8 cellular contexts compared by ENCODE assay signal in the genomic region with DNA sequence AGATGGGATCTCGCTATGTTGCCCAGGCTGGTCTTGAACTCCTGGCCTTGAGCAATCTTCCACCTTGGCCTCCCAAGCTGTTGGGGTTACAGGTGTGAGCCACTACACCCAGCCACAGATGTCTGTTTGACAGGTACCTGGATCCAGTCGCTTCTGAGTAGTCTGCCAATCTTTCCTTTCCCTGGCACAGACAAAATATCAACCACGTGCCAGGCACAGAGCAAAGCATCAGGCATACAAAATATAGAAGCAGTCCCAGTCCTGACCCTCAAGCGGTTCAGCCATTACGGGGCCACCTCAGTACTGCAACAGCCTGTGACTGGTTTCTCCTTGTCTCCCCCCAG. TPM values are rescaled to one million over a fixed set of nuclear protein-coding genes. Genes with fewer than 3 reads are reported as not detected.
A peak's percentile ranks its signal among the peaks of the same experiment; 100 is the strongest.
DNase-seq lines count a peak whose midpoint lies in the region; ATAC-seq and TF ChIP-seq lines count a peak whose summit lies in the region.
"Had no signal": no experiment of that assay in that cellular context is flagged by ENCODE, and none has a peak within 500 bp of the region (broad histone marks: within the 10 kb centered on the region; RNA-seq: fewer than 3 reads in every experiment).

No MANE protein-coding gene starts in this region.

- intact Hi-C loops in activated T-helper 2 cell treated with anti-CD3 and anti-CD28 coated beads, Interferon-gamma antibody, Interleukin-2, Interleukin-4, amounts not matched to agents 10 μg/mL and 5 μg/mL and 100 μg/mL, durations not matched to agents 14 hours and 24 hours and 36 hours (cut with micrococcal nuclease): no loop called here

- H3K36me3 Mint-ChIP-seq in HFFc6 (ENCODE audit: low read depth): peaks cover 9% of the 10 kb centered on the region; the same call in 1 of the 2 replicates
- H3K36me3 Mint-ChIP-seq in activated T-helper 2 cell treated with anti-CD3 and anti-CD28 coated beads, Interferon-gamma antibody, Interleukin-2, Interleukin-4, amounts not matched to agents 10 μg/mL and 5 μg/mL and 100 μg/mL, durations not matched to agents 14 hours and 24 hours and 36 hours (ENCODE audit: low read depth): peaks cover 36% of the 10 kb centered on the region
- H3K36me3 Mint-ChIP-seq in immature natural killer cell: no peaks in the 10 kb centered on the region
- peaks cover 13% of the 10 kb centered on the region for H3K36me3 Mint-ChIP-seq in stimulated activated memory B cell treated with anti-CD40 and anti-IgM and Interleukin-4, amounts not matched to agents 10 μg/mL and 1 μg/mL and 100 μg/mL, for 72 hours

- H3K27me3 Mint-ChIP-seq in HFFc6 (ENCODE audit: insufficient read depth) (peaks cover 1% of the 10 kb centered on the region; the same call in 1 of the 2 replicates), immature natural killer cell (ENCODE audit: low read depth in 3 of 3) (peaks cover 0 to 9% (median 9%) of the 10 kb centered on the region in 3 donors)
- H3K27me3 Mint-ChIP-seq in activated T-helper 2 cell treated with anti-CD3 and anti-CD28 coated beads, Interferon-gamma antibody, Interleukin-2, Interleukin-4, amounts not matched to agents 10 μg/mL and 5 μg/mL and 100 μg/mL, durations not matched to agents 14 hours and 24 hours and 36 hours (ENCODE audit: low read depth): no peaks in the 10 kb centered on the region
- H3K27me3 Mint-ChIP-seq in stimulated activated memory B cell treated with anti-CD40 and anti-IgM and Interleukin-4, amounts not matched to agents 10 μg/mL and 1 μg/mL and 100 μg/mL, for 72 hours: no peaks in the 10 kb centered on the region

- H3K4me3 Mint-ChIP-seq in HFFc6: peak overlapping the region; percentile 89
- H3K4me3 Mint-ChIP-seq in activated T-helper 2 cell treated with anti-CD3 and anti-CD28 coated beads, Interferon-gamma antibody, Interleukin-2, Interleukin-4, amounts not matched to agents 10 μg/mL and 5 μg/mL and 100 μg/mL, durations not matched to agents 14 hours and 24 hours and 36 hours (ENCODE audit: low read depth): peak overlapping the region; percentile 82
- peak overlapping the region in 4 of 5 donors; percentile 75 to 85 (median 76) for H3K4me3 Mint-ChIP-seq in immature natural killer cell
- H3K4me3 Mint-ChIP-seq in stimulated activated memory B cell treated with anti-CD40 and anti-IgM and Interleukin-4, amounts not matched to agents 10 μg/mL and 1 μg/mL and 100 μg/mL, for 72 hours: peak overlapping the region; percentile 87

- H3K27ac Mint-ChIP-seq in HFFc6 (peak overlapping the region; percentile 94), immature natural killer cell (peak overlapping the region; percentile 38 to 92 (median 78))
- no peak overlapping the region for H3K27ac Mint-ChIP-seq in activated T-helper 2 cell treated with anti-CD3 and anti-CD28 coated beads, Interferon-gamma antibody, Interleukin-2, Interleukin-4, amounts not matched to agents 10 μg/mL and 5 μg/mL and 100 μg/mL, durations not matched to agents 14 hours and 24 hours and 36 hours
- peak overlapping the region; percentile 81 for H3K27ac Mint-ChIP-seq in stimulated activated memory B cell treated with anti-CD40 and anti-IgM and Interleukin-4, amounts not matched to agents 10 μg/mL and 1 μg/mL and 100 μg/mL, for 72 hours

- TF ChIP-seq CTCF in HFFc6 (IDR thresholded peaks at IDR 0.05): no peak

- H3K9me3 Mint-ChIP-seq in HFFc6 (no peaks in the 10 kb centered on the region), immature natural killer cell (no peaks in the 10 kb centered on the region)
- H3K9me3 Mint-ChIP-seq in activated T-helper 2 cell treated with anti-CD3 and anti-CD28 coated beads, Interferon-gamma antibody, Interleukin-2, Interleukin-4, amounts not matched to agents 10 μg/mL and 5 μg/mL and 100 μg/mL, durations not matched to agents 14 hours and 24 hours and 36 hours: no peaks in the 10 kb centered on the region
- no peaks in the 10 kb centered on the region for H3K9me3 Mint-ChIP-seq in stimulated activated memory B cell treated with anti-CD40 and anti-IgM and Interleukin-4, amounts not matched to agents 10 μg/mL and 1 μg/mL and 100 μg/mL, for 72 hours

- ATAC-seq in stimulated activated memory B cell treated with anti-CD40 and anti-IgM and Interleukin-4, amounts not matched to agents 10 μg/mL and 1 μg/mL and 100 μg/mL, for 72 hours: no peak
- no peak for ATAC-seq in GM18517 (IDR thresholded peaks at IDR 0.05; ENCODE audit: unreplicated experiment)

- DNase-seq in HFFc6 (no peak), immature natural killer cell (no peak), medulla oblongata (ENCODE audit: extremely low spot score) (no peak)
- no peak for DNase-seq in activated T-helper 2 cell treated with anti-CD3 and anti-CD28 coated beads, Interferon-gamma antibody, Interleukin-2, Interleukin-4, amounts not matched to agents 10 μg/mL and 5 μg/mL and 100 μg/mL, durations not matched to agents 14 hours and 24 hours and 36 hours (ENCODE audit: low spot score)
- DNase-seq in activated effector memory CD4-positive, alpha-beta T cell treated with Interleukin-2 at 50 U/mL for 16 hours: no peak

- peaks cover 55% of the 10 kb centered on the region for H3K4me1 Mint-ChIP-seq in HFFc6 (ENCODE audit: low read depth)
- H3K4me1 Mint-ChIP-seq in activated T-helper 2 cell treated with anti-CD3 and anti-CD28 coated beads, Interferon-gamma antibody, Interleukin-2, Interleukin-4, amounts not matched to agents 10 μg/mL and 5 μg/mL and 100 μg/mL, durations not matched to agents 14 hours and 24 hours and 36 hours (ENCODE audit: low read depth): peaks cover 46% of the 10 kb centered on the region
- peaks cover 55 to 65% of the 10 kb centered on the region in 2 donors for H3K4me1 Mint-ChIP-seq in immature natural killer cell
- H3K4me1 Mint-ChIP-seq in stimulated activated memory B cell treated with anti-CD40 and anti-IgM and Interleukin-4, amounts not matched to agents 10 μg/mL and 1 μg/mL and 100 μg/mL, for 72 hours: peaks cover 76% of the 10 kb centered on the region

RNA-seq across cellular contexts. Expression of gene ELAVL1, which starts 3.8 kb away (rescaled TPM):
- 100 to 1,000 TPM; 105 to 127 (median 115) TPM for total RNA-seq in HFFc6 (2021; fragmentation: NEBNext Ultra II Directional; extraction: Animal tissue kit (Norgen Biotek cat#: 25700))
- total RNA-seq in activated T-helper 2 cell treated with anti-CD3 and anti-CD28 coated beads, Interferon-gamma antibody, Interleukin-2, Interleukin-4, amounts not matched to agents 10 μg/mL and 5 μg/mL and 100 μg/mL, durations not matched to agents 14 hours and 24 hours and 36 hours: 184 TPM in 2 replicates
- 10 to 100 TPM; 48.9 to 62.0 (median 54.1) TPM for polyA plus RNA-seq in immature natural killer cell

RNA-seq across cellular contexts. Expression of gene CCL25, which starts 50.9 kb away (rescaled TPM):
- not detected for total RNA-seq in HFFc6 (2021; fragmentation: NEBNext Ultra II Directional; extraction: Animal tissue kit (Norgen Biotek cat#: 25700))
- total RNA-seq in activated T-helper 2 cell treated with anti-CD3 and anti-CD28 coated beads, Interferon-gamma antibody, Interleukin-2, Interleukin-4, amounts not matched to agents 10 μg/mL and 5 μg/mL and 100 μg/mL, durations not matched to agents 14 hours and 24 hours and 36 hours: not detected in 2 replicates
- 1 to 10 TPM in 1 of 3 donors, under 1 TPM in 1, not detected in 1; 0.57 to 1.1 TPM for polyA plus RNA-seq in immature natural killer cell
- total RNA-seq: activated CD8-positive, alpha-beta memory T cell treated with anti-CD3 and anti-CD28 coated beads for 36 hours had no signal

RNA-seq across cellular contexts. Expression of gene TIMM44, which starts 58.2 kb away (rescaled TPM):
- 10 to 100 TPM; 42.9 to 53.5 (median 46.1) TPM for total RNA-seq in HFFc6 (2021; fragmentation: NEBNext Ultra II Directional; extraction: Animal tissue kit (Norgen Biotek cat#: 25700))
- 79.2 and 90.2 TPM in 2 replicates for total RNA-seq in activated T-helper 2 cell treated with anti-CD3 and anti-CD28 coated beads, Interferon-gamma antibody, Interleukin-2, Interleukin-4, amounts not matched to agents 10 μg/mL and 5 μg/mL and 100 μg/mL, durations not matched to agents 14 hours and 24 hours and 36 hours
- 10 to 100 TPM; 12.7 to 22.1 (median 14.7) TPM for polyA plus RNA-seq in immature natural killer cell
